Comparison of ENCODE assay signal across 24 cellular contexts in the genomic region with DNA sequence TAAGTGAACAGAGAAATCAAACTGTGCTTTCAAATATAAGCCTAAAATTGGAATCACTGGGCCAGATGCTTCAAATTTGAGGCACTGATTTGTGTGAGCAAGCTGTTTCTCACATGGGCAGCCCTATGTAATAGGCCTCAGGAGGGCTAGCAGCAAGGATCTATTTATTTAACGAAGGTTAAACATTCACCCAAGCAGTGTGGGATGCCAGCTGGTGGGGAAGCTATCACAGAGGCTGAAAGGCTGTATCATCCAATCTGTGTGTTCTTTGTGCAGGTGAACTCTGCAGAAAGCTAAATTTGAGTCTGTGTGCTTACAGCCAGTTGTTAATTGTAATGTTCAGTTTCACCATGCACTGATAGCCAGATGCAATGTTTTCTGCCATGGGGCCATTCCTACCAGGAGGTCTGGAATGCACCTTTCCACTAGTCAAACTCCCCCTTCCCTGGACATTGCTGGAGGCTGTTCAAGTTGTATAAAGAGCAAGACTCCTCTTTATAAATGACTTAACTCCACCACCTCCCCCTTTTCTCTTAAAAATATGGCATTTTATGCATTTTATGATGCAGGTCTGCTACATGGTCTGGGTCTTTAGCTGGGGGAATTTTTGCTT.
A peak's percentile ranks its signal among the peaks of the same experiment; 100 is the strongest.
DNase-seq lines count a peak whose midpoint lies in the region; ATAC-seq and TF ChIP-seq lines count a peak whose summit lies in the region.
"Had no signal": no experiment of that assay in that cellular context is flagged by ENCODE, and none has a peak within 500 bp of the region (broad histone marks: within the 10 kb centered on the region; RNA-seq: fewer than 3 reads in every experiment).

No MANE protein-coding gene starts in this region.

- ATAC-seq in GM21529 (IDR thresholded peaks at IDR 0.05; ENCODE audit: unreplicated experiment) (peak; percentile 60), GM18909 (IDR thresholded peaks at IDR 0.05; ENCODE audit: poor library complexity, unreplicated experiment) (no peak), upper lobe of left lung (ENCODE audit: low FRiP score in 2 of 2) (no peak)
- ATAC-seq: CD8-positive, alpha-beta T cell; stimulated activated naive CD8-positive, alpha-beta T cell treated with anti-CD3 and anti-CD28 coated beads, Interleukin-15, Interleukin-2, amounts not matched to agents 100 U/mL and 50 U/mL, for 24 hours had no signal

- no peak for TF ChIP-seq EP300 in upper lobe of left lung (IDR thresholded peaks at IDR 0.05)

- H3K4me3 ChIP-seq in colonic mucosa, result no peak overlapping the region
- no peak overlapping the region for H3K4me3 ChIP-seq in upper lobe of left lung
- H3K4me3 ChIP-seq: breast epithelium, coronary artery, GM23248, left ventricle myocardium inferior, MG63, neural progenitor cell, tibial nerve had no signal

- H3K36me3 ChIP-seq in colonic mucosa (no peaks in the 10 kb centered on the region), upper lobe of left lung (no peaks in the 10 kb centered on the region)
- H3K36me3 ChIP-seq: breast epithelium, left ventricle myocardium inferior, MG63, neural progenitor cell, tibial nerve had no signal

- POLR2A ChIA-PET in activated CD4-positive, alpha-beta memory T cell treated with anti-CD3 and anti-CD28 coated beads, Interleukin-2, amount 10 ng/mL, durations not matched to agents 7 days and 5 days (lab: Charles Lee), result no interaction called here

- H3K27ac ChIP-seq in colonic mucosa, result no peak overlapping the region
- H3K27ac ChIP-seq in upper lobe of left lung, result no peak overlapping the region
- H3K27ac ChIP-seq: breast epithelium, coronary artery, GM23248, left ventricle myocardium inferior, neural progenitor cell, tibial nerve had no signal

- H3K27ac Mint-ChIP-seq in activated CD4-positive, alpha-beta memory T cell treated with anti-CD3 and anti-CD28 coated beads, Interleukin-2, amount 10 ng/mL, durations not matched to agents 7 days and 5 days, result no peak overlapping the region
- H3K27ac Mint-ChIP-seq: CD8-positive, alpha-beta T cell; endodermal cell; IgD-negative memory B cell; neural progenitor cell; progenitor cell of endocrine pancreas had no signal

- H3K4me3 Mint-ChIP-seq in activated CD4-positive, alpha-beta memory T cell treated with anti-CD3 and anti-CD28 coated beads, Interleukin-2, amount 10 ng/mL, durations not matched to agents 7 days and 5 days, result no peak overlapping the region
- H3K4me3 Mint-ChIP-seq: CD8-positive, alpha-beta T cell; endodermal cell; IgD-negative memory B cell; neural progenitor cell had no signal

- H3K9me3 Mint-ChIP-seq in activated CD4-positive, alpha-beta memory T cell treated with anti-CD3 and anti-CD28 coated beads, Interleukin-2, amount 10 ng/mL, durations not matched to agents 7 days and 5 days, result no peaks in the 10 kb centered on the region
- H3K9me3 Mint-ChIP-seq: CD8-positive, alpha-beta T cell; endodermal cell; neural progenitor cell had no signal

- no peaks in the 10 kb centered on the region for H3K9me3 ChIP-seq in colonic mucosa
- no peaks in the 10 kb centered on the region for H3K9me3 ChIP-seq in upper lobe of left lung
- H3K9me3 ChIP-seq: breast epithelium, left ventricle myocardium inferior, MG63, tibial nerve had no signal

- TF ChIP-seq CTCF in colonic mucosa (IDR thresholded peaks at IDR 0.05) (no peak), upper lobe of left lung (IDR thresholded peaks at IDR 0.05) (no peak)

- no peaks in the 10 kb centered on the region for H3K4me1 Mint-ChIP-seq in activated CD4-positive, alpha-beta memory T cell treated with anti-CD3 and anti-CD28 coated beads, Interleukin-2, amount 10 ng/mL, durations not matched to agents 7 days and 5 days
- H3K4me1 Mint-ChIP-seq: IgD-negative memory B cell had no signal

- H3K9ac ChIP-seq in colonic mucosa (ENCODE audit: low read depth in 2 of 2, low read length in 2 of 2), result no peak overlapping the region
- H3K9ac ChIP-seq: GM23248, neural progenitor cell had no signal

- no peaks in the 10 kb centered on the region for H3K27me3 Mint-ChIP-seq in activated CD4-positive, alpha-beta memory T cell treated with anti-CD3 and anti-CD28 coated beads, Interleukin-2, amount 10 ng/mL, durations not matched to agents 7 days and 5 days
- H3K27me3 Mint-ChIP-seq: IgD-negative memory B cell had no signal

- H3K4me1 ChIP-seq in colonic mucosa (no peaks in the 10 kb centered on the region), upper lobe of left lung (no peaks in the 10 kb centered on the region)
- H3K4me1 ChIP-seq: breast epithelium, left ventricle myocardium inferior had no signal

- CTCF ChIA-PET in activated CD4-positive, alpha-beta memory T cell treated with anti-CD3 and anti-CD28 coated beads, Interleukin-2, amount 10 ng/mL, durations not matched to agents 7 days and 5 days (lab: Charles Lee), result no interaction called here

- DNase-seq in NCI-H2171 (lab: John Stamatoyannopoulos, UW), result peak; percentile 61
- peak; percentile 66 for DNase-seq in colonic mucosa
- peak; percentile 20 for DNase-seq in renal cortical epithelial cell (ENCODE audit: low read depth)
- no peak for DNase-seq in upper lobe of left lung
- no peak for DNase-seq in activated CD4-positive, alpha-beta memory T cell treated with anti-CD3 and anti-CD28 coated beads, Interleukin-2, amount 10 ng/mL, durations not matched to agents 7 days and 5 days
- DNase-seq: activated CD4-positive, alpha-beta T cell treated with anti-CD3 and anti-CD28 coated beads, Interleukin-2, amount 50 U/mL, for 4 hours; activated gamma-delta T cell; activated T-cell treated with anti-CD3 and anti-CD28 coated beads for 4 hours; CD8-positive, alpha-beta T cell; EL; endodermal cell; GM23248; left ventricle myocardium inferior; MG63; NCI-H2029 treated with DMSO at 0.1 percent for 48 hours; stimulated activated naive CD8-positive, alpha-beta T cell treated with anti-CD3 and anti-CD28 coated beads, Interleukin-15, Interleukin-2, amounts not matched to agents 100 U/mL and 50 U/mL, for 24 hours had no signal

- intact Hi-C loops in colonic mucosa (cut with DNase I), result no loop called here

- H3K27me3 ChIP-seq in colonic mucosa (no peaks in the 10 kb centered on the region), upper lobe of left lung (no peaks in the 10 kb centered on the region)
- H3K27me3 ChIP-seq: breast epithelium, neural progenitor cell had no signal

- no peak for TF ChIP-seq POLR2A in upper lobe of left lung (IDR thresholded peaks at IDR 0.05)

- no peaks in the 10 kb centered on the region for H3K36me3 Mint-ChIP-seq in activated CD4-positive, alpha-beta memory T cell treated with anti-CD3 and anti-CD28 coated beads, Interleukin-2, amount 10 ng/mL, durations not matched to agents 7 days and 5 days (ENCODE audit: low read depth)
- H3K36me3 Mint-ChIP-seq: CD8-positive, alpha-beta T cell; IgD-negative memory B cell; neural progenitor cell had no signal

- WGBS in upper lobe of left lung, 2 donors, result 44 to 65% methylated on average over 1 of the region's 1 CpG

Comparison
In these comparisons a context has a peak if more than half of its experiments do, and no peak if none do; other contexts are left out.
1. DNase-seq: peak in NCI-H2171 (single experiment), colonic mucosa (single experiment) and renal cortical epithelial cell (single experiment); none in upper lobe of left lung (0 of 2) and activated CD4-positive, alpha-beta memory T cell treated with anti-CD3 and anti-CD28 coated beads, Interleukin-2, amount 10 ng/mL, durations not matched to agents 7 days and 5 days (single experiment).